In the genomic region with DNA sequence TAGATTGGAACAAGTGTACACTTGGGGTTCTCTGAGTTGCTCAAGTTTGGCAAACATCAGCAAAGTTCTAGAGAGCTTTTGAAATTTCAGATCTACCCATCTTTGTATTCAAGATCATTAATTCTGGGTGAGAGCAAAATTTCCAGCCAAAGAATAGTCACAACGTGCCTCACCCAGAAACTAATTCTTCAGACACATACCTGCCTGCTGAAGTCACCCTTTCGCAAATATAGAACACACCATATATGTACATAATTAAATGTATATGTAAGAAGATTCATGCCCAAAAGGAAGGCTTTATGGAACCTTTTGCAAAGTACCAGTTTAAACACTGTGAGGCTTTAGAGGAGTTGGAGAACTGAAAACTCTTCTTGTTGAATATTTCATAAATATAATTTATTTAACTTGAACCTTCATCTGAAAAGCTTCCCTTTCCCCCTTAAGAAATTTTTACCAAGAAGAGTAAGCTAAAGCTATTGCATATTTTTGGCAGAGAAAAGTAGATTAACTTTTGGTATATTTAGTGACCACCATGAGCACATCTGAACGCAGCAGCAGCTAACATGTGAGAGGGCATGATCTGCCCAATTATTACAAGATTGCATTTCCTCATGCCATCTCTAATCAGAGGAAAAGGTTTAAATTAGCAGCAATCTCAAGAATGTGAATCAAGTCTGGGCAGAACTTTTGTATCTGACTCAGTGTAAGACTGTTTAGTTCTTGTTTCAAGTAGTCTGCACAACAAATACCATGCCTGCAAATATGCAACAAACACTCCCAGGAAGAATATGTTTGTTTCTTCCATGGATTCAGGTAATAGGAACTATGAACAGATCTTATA, we compare ENCODE assay signal across 16 cellular contexts. TPM values are rescaled to one million over a fixed set of nuclear protein-coding genes. Genes with fewer than 3 reads are reported as not detected.
DNase-seq lines count a peak whose midpoint lies in the region; ATAC-seq, FAIRE-seq and TF ChIP-seq lines count a peak whose summit lies in the region.
"Had no signal": no experiment of that assay in that cellular context is flagged by ENCODE, and none has a peak within 500 bp of the region (broad histone marks: within the 10 kb centered on the region; RNA-seq: fewer than 3 reads in every experiment).

No MANE protein-coding gene starts in this region.

- peak overlapping the region; percentile 75 for H3K4me2 ChIP-seq in astrocyte (ENCODE audit: low read length)

- H3K4me1 Mint-ChIP-seq in astrocyte (ENCODE audit: low read depth, unreplicated experiment), result peaks cover 82% of the 10 kb centered on the region
- H3K4me1 Mint-ChIP-seq: activated naive CD4-positive, alpha-beta T cell treated with anti-CD3 and anti-CD28 coated beads, Interleukin-2, amount 50 U/mL, for 24 hours had no signal

- no peak overlapping the region for H2AFZ ChIP-seq in astrocyte (ENCODE audit: low read depth, low read length)
- H2AFZ ChIP-seq: neural progenitor cell had no signal

- H3K27ac ChIP-seq in astrocyte (ENCODE audit: low read depth, low read length) (peak overlapping the region; percentile 79), stomach smooth muscle (ENCODE audit: low read length) (peak overlapping the region; percentile 37)
- H3K27ac ChIP-seq: neural progenitor cell, SK-N-MC, testis had no signal

- FAIRE-seq in HTR-8/SVneo (lab: Jason Lieb, UNC), result peak; percentile 26
- FAIRE-seq in astrocyte (lab: Jason Lieb, UNC), result peak; percentile 52

- H3K9me3 Mint-ChIP-seq in astrocyte (ENCODE audit: unreplicated experiment), result no peaks in the 10 kb centered on the region
- H3K9me3 Mint-ChIP-seq: activated naive CD4-positive, alpha-beta T cell treated with anti-CD3 and anti-CD28 coated beads, Interleukin-2, amount 50 U/mL, for 24 hours; neural progenitor cell had no signal

- H3K4me3 Mint-ChIP-seq in astrocyte (ENCODE audit: unreplicated experiment), result peak overlapping the region; percentile 51
- H3K4me3 Mint-ChIP-seq: activated naive CD4-positive, alpha-beta T cell treated with anti-CD3 and anti-CD28 coated beads, Interleukin-2, amount 50 U/mL, for 24 hours; effector memory CD8-positive, alpha-beta T cell; neural progenitor cell had no signal

- intact Hi-C loops in sciatic nerve (cut with DNase I), result no loop called here

- H3K79me2 ChIP-seq in astrocyte (ENCODE audit: insufficient read depth, low read length), result peaks cover 99% of the 10 kb centered on the region

- ATAC-seq in sciatic nerve, result no peak
- ATAC-seq: effector memory CD8-positive, alpha-beta T cell had no signal

- no peak for DNase-seq in HTR-8/SVneo (ENCODE audit: insufficient read length, low spot score)
- DNase-seq in astrocyte (ENCODE audit: low read depth), result peak; percentile 74
- peak; percentile 48 for DNase-seq in foreskin melanocyte
- DNase-seq in NCI-H446 (lab: John Stamatoyannopoulos, UW), result no peak
- DNase-seq in sciatic nerve (ENCODE audit: low spot score), result no peak
- no peak for DNase-seq in activated CD8-positive, alpha-beta memory T cell treated with anti-CD3 and anti-CD28 coated beads, Interleukin-2, amount 50 U/mL, for 4 hours
- no peak for DNase-seq in NK-92 (lab: John Stamatoyannopoulos, UW; ENCODE audit: unreplicated experiment)
- DNase-seq: activated CD4-positive, alpha-beta T cell treated with anti-CD3 and anti-CD28 coated beads, Interleukin-2, amount 50 U/mL, for 1 hour; DMS153; effector memory CD8-positive, alpha-beta T cell; KBM-7; testis had no signal

- no peaks in the 10 kb centered on the region for H3K27me3 ChIP-seq in astrocyte (ENCODE audit: insufficient read depth, low read length)
- no peaks in the 10 kb centered on the region for H3K27me3 ChIP-seq in stomach smooth muscle (ENCODE audit: control insufficient read depth in 1 of 2, insufficient read depth in 2 of 2, low read length in 2 of 2)
- H3K27me3 ChIP-seq: neural progenitor cell, testis had no signal

- H3K9me3 ChIP-seq in astrocyte (ENCODE audit: insufficient read depth, low read depth, low read length) (no peaks in the 10 kb centered on the region), stomach smooth muscle (ENCODE audit: control insufficient read depth in 2 of 2, low read length in 2 of 2) (no peaks in the 10 kb centered on the region)
- H3K9me3 ChIP-seq: testis had no signal

- H3K4me3 ChIP-seq in astrocyte (ENCODE audit: insufficient read depth, low read depth, low read length) (peak overlapping the region; percentile 19), stomach smooth muscle (ENCODE audit: low read length in 2 of 2) (peak overlapping the region in 1 of 2 donors; percentile 17)
- H3K4me3 ChIP-seq: neural progenitor cell, SK-N-MC, testis had no signal

- peaks cover 75% of the 10 kb centered on the region for H4K20me1 ChIP-seq in astrocyte (ENCODE audit: insufficient read depth, low read length)

- H3K4me1 ChIP-seq in astrocyte (ENCODE audit: insufficient read depth, low read length) (peaks cover 89% of the 10 kb centered on the region), stomach smooth muscle (ENCODE audit: control insufficient read depth, insufficient read depth, low read length) (peaks cover 40% of the 10 kb centered on the region)
- H3K4me1 ChIP-seq: testis had no signal

- no peak for TF ChIP-seq CTCF in astrocyte (IDR thresholded peaks at IDR 0.05; ENCODE audit: insufficient read depth, low read depth, low read length)

- peak overlapping the region; percentile 80 for H3K27ac Mint-ChIP-seq in astrocyte (ENCODE audit: unreplicated experiment)
- H3K27ac Mint-ChIP-seq: activated naive CD4-positive, alpha-beta T cell treated with anti-CD3 and anti-CD28 coated beads, Interleukin-2, amount 50 U/mL, for 24 hours; effector memory CD8-positive, alpha-beta T cell; neural progenitor cell had no signal

- H3K9ac ChIP-seq in astrocyte (ENCODE audit: low read length), result peak overlapping the region; percentile 71
- H3K9ac ChIP-seq in stomach smooth muscle (ENCODE audit: low read length in 2 of 2), result no peak overlapping the region
- H3K9ac ChIP-seq: neural progenitor cell had no signal

- H3K36me3 ChIP-seq in astrocyte (ENCODE audit: insufficient read depth, low read length), result peaks cover 30% of the 10 kb centered on the region
- peaks cover 0 to 5% of the 10 kb centered on the region in 2 donors for H3K36me3 ChIP-seq in stomach smooth muscle (ENCODE audit: control insufficient read depth in 2 of 2, insufficient read depth in 2 of 2, low read length in 2 of 2)
- H3K36me3 ChIP-seq: neural progenitor cell had no signal

- H3K36me3 Mint-ChIP-seq in astrocyte (ENCODE audit: low read depth, unreplicated experiment), result peaks cover 12% of the 10 kb centered on the region
- H3K36me3 Mint-ChIP-seq: activated naive CD4-positive, alpha-beta T cell treated with anti-CD3 and anti-CD28 coated beads, Interleukin-2, amount 50 U/mL, for 24 hours had no signal

- no peaks in the 10 kb centered on the region for H3K27me3 Mint-ChIP-seq in astrocyte (ENCODE audit: low read depth, unreplicated experiment)

RNA-seq across cellular contexts. Expression of gene RND3, which starts 8.2 kb away (rescaled TPM):
- 92.0 and 117 TPM in 2 replicates for total RNA-seq in astrocyte
- total RNA-seq in sciatic nerve, result 56.9 TPM

Comparison
In these comparisons a context has a peak if more than half of its experiments do, and no peak if none do; other contexts are left out.
1. DNase-seq: peak in astrocyte (single experiment) and foreskin melanocyte (single experiment); none in HTR-8/SVneo (single experiment), NCI-H446 (0 of 2), sciatic nerve (single experiment), activated CD8-positive, alpha-beta memory T cell treated with anti-CD3 and anti-CD28 coated beads, Interleukin-2, amount 50 U/mL, for 4 hours (single experiment) and NK-92 (single experiment).